ENCODE assay signal across 18 cellular contexts in genomic region chr17:67571478-67571877, GRCh38.
"Had no signal": no experiment of that assay in that cellular context is flagged by ENCODE, and none has a peak within 500 bp of the region (broad histone marks: within the 10 kb centered on the region; RNA-seq: fewer than 3 reads in every experiment).

No MANE protein-coding gene starts in this region.

- H3K27me3 Mint-ChIP-seq: activated CD8-positive, alpha-beta memory T cell treated with anti-CD3 and anti-CD28 coated beads, Interleukin-2, amount 10 ng/mL, durations not matched to agents 7 days and 5 days; activated naive CD8-positive, alpha-beta T cell treated with anti-CD3 and anti-CD28 coated beads, Interleukin-2, amount 10 ng/mL, durations not matched to agents 7 days and 5 days; T-cell had no signal

- H3K4me1 Mint-ChIP-seq: activated CD8-positive, alpha-beta memory T cell treated with anti-CD3 and anti-CD28 coated beads, Interleukin-2, amount 10 ng/mL, durations not matched to agents 7 days and 5 days had no signal

- H3K4me1 ChIP-seq: parathyroid adenoma, tibial nerve, vagina had no signal

- H3K27ac ChIP-seq: brain microvascular endothelial cell, hepatocyte, neutrophil, parathyroid adenoma, tibial nerve, vagina had no signal

- H3K27me3 ChIP-seq: brain microvascular endothelial cell, hepatocyte, neutrophil, tibial nerve, vagina had no signal

- H3K79me2 ChIP-seq: hepatocyte, parathyroid adenoma had no signal

- H3K9me3 Mint-ChIP-seq: activated naive CD8-positive, alpha-beta T cell treated with anti-CD3 and anti-CD28 coated beads, Interleukin-2, amount 10 ng/mL, durations not matched to agents 7 days and 5 days; T-cell had no signal

- H3K4me2 ChIP-seq: hepatocyte had no signal

- H3K4me3 ChIP-seq: hepatocyte, lung, tibial nerve, vagina had no signal

- H3K36me3 ChIP-seq: brain microvascular endothelial cell, neutrophil, vagina had no signal

- ATAC-seq: activated CD8-positive, alpha-beta memory T cell treated with anti-CD3 and anti-CD28 coated beads, Interleukin-2, amount 10 ng/mL, durations not matched to agents 7 days and 5 days; T-cell had no signal

- H3K9me3 ChIP-seq: neutrophil, tibial nerve, vagina had no signal

- H2AFZ ChIP-seq: hepatocyte, parathyroid adenoma had no signal

- H3K9ac ChIP-seq: parathyroid adenoma had no signal

- DNase-seq: activated CD4-positive, alpha-beta T cell treated with anti-CD3 and anti-CD28 coated beads for 1 hour; activated CD4-positive, alpha-beta T cell treated with anti-CD3 and anti-CD28 coated beads, Interleukin-2, amount 50 U/mL, for 48 hours; activated CD8-positive, alpha-beta memory T cell treated with anti-CD3 and anti-CD28 coated beads, Interleukin-2, amount 10 ng/mL, durations not matched to agents 7 days and 5 days; activated gamma-delta T cell treated with Interleukin-2 at 50 U/mL for 16 hours; activated naive CD8-positive, alpha-beta T cell treated with anti-CD3 and anti-CD28 coated beads, Interleukin-2, amount 10 ng/mL, durations not matched to agents 7 days and 5 days; activated T-cell treated with anti-CD3 and anti-CD28 coated beads, Interleukin-2, amount 50 U/mL, for 48 hours; brain microvascular endothelial cell; stimulated activated CD4-positive, alpha-beta T cell treated with anti-CD3 and anti-CD28 coated beads, Interleukin-2, amount 100 ng/mL, for 24 hours; stimulated activated naive CD4-positive, alpha-beta T cell treated with Interleukin-2 at 50 U/mL for 16 hours; substantia nigra; T-cell; T1000 had no signal

- H3K4me3 Mint-ChIP-seq: activated CD8-positive, alpha-beta memory T cell treated with anti-CD3 and anti-CD28 coated beads, Interleukin-2, amount 10 ng/mL, durations not matched to agents 7 days and 5 days; activated naive CD8-positive, alpha-beta T cell treated with anti-CD3 and anti-CD28 coated beads, Interleukin-2, amount 10 ng/mL, durations not matched to agents 7 days and 5 days; T-cell had no signal

- H3K27ac Mint-ChIP-seq: activated CD8-positive, alpha-beta memory T cell treated with anti-CD3 and anti-CD28 coated beads, Interleukin-2, amount 10 ng/mL, durations not matched to agents 7 days and 5 days; activated naive CD8-positive, alpha-beta T cell treated with anti-CD3 and anti-CD28 coated beads, Interleukin-2, amount 10 ng/mL, durations not matched to agents 7 days and 5 days had no signal
